10 cellular contexts compared by ENCODE assay signal in genomic region chr10:112842832-112843360, GRCh38.
DNase-seq lines count a peak whose midpoint lies in the region; ATAC-seq and TF ChIP-seq lines count a peak whose summit lies in the region.
"Had no signal": no experiment of that assay in that cellular context is flagged by ENCODE, and none has a peak within 500 bp of the region (broad histone marks: within the 10 kb centered on the region; RNA-seq: fewer than 3 reads in every experiment).

No MANE protein-coding gene starts in this region.

- no peak for TF ChIP-seq CTCF in WERI-Rb-1 (IDR thresholded peaks at IDR 0.05; ENCODE audit: low read depth, low read length)
- no peak for TF ChIP-seq CTCF in H9 (conservative IDR thresholded peaks at IDR 0.05)

- H3K4me1 ChIP-seq in mesendoderm (ENCODE audit: control insufficient read depth, low read depth, low read length) (peaks cover 7% of the 10 kb centered on the region), H9 (ENCODE audit: insufficient read depth, low read length) (peaks cover 5% of the 10 kb centered on the region; the same call in 1 of the 2 replicates)
- H3K4me1 ChIP-seq: left lung had no signal

- H3T11ph ChIP-seq in H9 (ENCODE audit: low read length), result no peak overlapping the region

- H3K27me3 ChIP-seq in mesendoderm (ENCODE audit: insufficient read depth, low read length, poor library complexity) (no peaks in the 10 kb centered on the region), WERI-Rb-1 (ENCODE audit: insufficient read depth, low read depth, severe bottlenecking) (no peaks in the 10 kb centered on the region), H9 (ENCODE audit: insufficient read depth, low read length) (no peaks in the 10 kb centered on the region)
- H3K27me3 ChIP-seq: left lung had no signal

- no peak overlapping the region for H2AK5ac ChIP-seq in mesendoderm (ENCODE audit: low read length)
- no peak overlapping the region for H2AK5ac ChIP-seq in H9 (ENCODE audit: insufficient read length, low read length)

- no peak overlapping the region for H3K23ac ChIP-seq in mesendoderm (ENCODE audit: low read length)
- H3K23ac ChIP-seq in H9 (ENCODE audit: insufficient read length, low read depth, low read length), result no peak overlapping the region

- no peaks in the 10 kb centered on the region for H3K23me2 ChIP-seq in H9 (ENCODE audit: insufficient read length, low read depth, low read length, poor library complexity, severe bottlenecking)

- H3K9ac ChIP-seq in mesendoderm (ENCODE audit: low read length) (no peak overlapping the region), H9 (ENCODE audit: extremely low read depth, insufficient read length, low read length) (no peak overlapping the region)

- H3K27ac ChIP-seq in mesendoderm (ENCODE audit: low read depth, low read length) (no peak overlapping the region), WERI-Rb-1 (no peak overlapping the region), H9 (ENCODE audit: insufficient read length, low read depth, low read length) (no peak overlapping the region)
- H3K27ac ChIP-seq: left lung had no signal

- no peak overlapping the region for H2AFZ ChIP-seq in H9 (ENCODE audit: low read length)

- H4K8ac ChIP-seq in mesendoderm (ENCODE audit: low read depth, low read length) (no peak overlapping the region), H9 (replicated peaks; ENCODE audit: insufficient read length, low read depth, low read length) (no peak overlapping the region)

- H3K18ac ChIP-seq in mesendoderm (ENCODE audit: low read length), result no peak overlapping the region
- no peak overlapping the region for H3K18ac ChIP-seq in H9 (ENCODE audit: insufficient read length, low read depth, low read length)

- H2BK15ac ChIP-seq in mesendoderm (replicated peaks; ENCODE audit: low read depth), result no peak overlapping the region
- H2BK15ac ChIP-seq in H9 (ENCODE audit: low read depth, low read length), result no peak overlapping the region

- H3K14ac ChIP-seq in H9 (ENCODE audit: insufficient read depth, low read length), result no peak overlapping the region

- no peak overlapping the region for H3K4ac ChIP-seq in mesendoderm (ENCODE audit: low read depth, low read length)
- no peak overlapping the region for H3K4ac ChIP-seq in H9 (ENCODE audit: low read depth, low read length)

- no peak overlapping the region for H4K5ac ChIP-seq in mesendoderm (ENCODE audit: low read length)
- H4K5ac ChIP-seq in H9 (ENCODE audit: insufficient read length, low read depth, low read length), result no peak overlapping the region

- H3K79me2 ChIP-seq in mesendoderm (ENCODE audit: control insufficient read depth, insufficient read depth, low read length) (no peaks in the 10 kb centered on the region), H9 (ENCODE audit: insufficient read depth, low read length) (no peaks in the 10 kb centered on the region)

- peaks cover 6% of the 10 kb centered on the region for H3K9me3 ChIP-seq in WERI-Rb-1 (ENCODE audit: severe bottlenecking)
- peaks cover 6% of the 10 kb centered on the region for H3K9me3 ChIP-seq in H9 (ENCODE audit: control insufficient read depth, low read depth, low read length)

- H3K9me3 Mint-ChIP-seq in H9, result peaks cover 15 to 24% of the 10 kb centered on the region in 2 experiments

- H3K4me1 Mint-ChIP-seq in H9, result peaks cover 16 to 29% of the 10 kb centered on the region in 2 experiments

- H3K79me1 ChIP-seq in mesendoderm (ENCODE audit: low read length) (no peaks in the 10 kb centered on the region), H9 (ENCODE audit: insufficient read depth, low read depth, low read length, poor library complexity, severe bottlenecking) (no peaks in the 10 kb centered on the region)

- H4K91ac ChIP-seq in H9 (ENCODE audit: insufficient read length, low read depth, low read length), result no peak overlapping the region

- H3K36me3 ChIP-seq in mesendoderm (ENCODE audit: control insufficient read depth, insufficient read depth, low read length), result no peaks in the 10 kb centered on the region
- H3K36me3 ChIP-seq in WERI-Rb-1, result no peaks in the 10 kb centered on the region
- H3K36me3 ChIP-seq: left lung had no signal

- DNase-seq in H4 (ENCODE audit: low spot score) (peak; percentile 15), HuH-7 (ENCODE audit: low spot score) (peak; percentile 53), mesendoderm (peak; percentile 43), WERI-Rb-1 (no peak), H9 (no peak), 8988T (no peak)
- no peak for DNase-seq in stimulated activated CD8-positive, alpha-beta memory T cell treated with anti-CD3 and anti-CD28 coated beads, Interleukin-4, amount 100 ng/mL, for 48 hours
- DNase-seq: left lung, RPMI8226 had no signal

- no peak overlapping the region for H2BK5ac ChIP-seq in mesendoderm (ENCODE audit: low read length)
- no peak overlapping the region for H2BK5ac ChIP-seq in H9 (ENCODE audit: insufficient read length, low read length)

- no peaks in the 10 kb centered on the region for H4K20me1 ChIP-seq in H9 (ENCODE audit: control insufficient read depth, insufficient read depth, insufficient read length)

- H3K36me3 Mint-ChIP-seq in H9 (ENCODE audit: insufficient read depth in 1 of 3, low read depth in 3 of 3), result peaks cover 17 to 29% (median 21%) of the 10 kb centered on the region in 3 experiments

- no peak overlapping the region for H3K56ac ChIP-seq in mesendoderm (ENCODE audit: low read length)
- no peak overlapping the region for H3K56ac ChIP-seq in H9 (ENCODE audit: insufficient read length, low read depth, low read length)

- no peak overlapping the region for H3K4me3 Mint-ChIP-seq in H9

- no peak overlapping the region for H2BK12ac ChIP-seq in H9 (ENCODE audit: insufficient read length, low read depth, low read length)

- H3K27ac Mint-ChIP-seq in H9, result no peak overlapping the region

- peak; percentile 96 for ATAC-seq in GM18868 (IDR thresholded peaks at IDR 0.05; ENCODE audit: unreplicated experiment)

- WGBS in mesendoderm (ENCODE audit: extremely low coverage, insufficient coverage, low lambda C conversion rate), result no CpG with 5 or more reads among the region's 3 CpGs
- no CpG with 5 or more reads among the region's 3 CpGs for WGBS in H9 (ENCODE audit: extremely low coverage, insufficient read length, low lambda C conversion rate)

- H3K4me3 ChIP-seq in mesendoderm (ENCODE audit: low read length) (no peak overlapping the region), WERI-Rb-1 (ENCODE audit: low read depth, low read length) (no peak overlapping the region)
- H3K4me3 ChIP-seq: left lung had no signal

- H2BK120ac ChIP-seq in mesendoderm (ENCODE audit: low read depth, low read length) (no peak overlapping the region), H9 (ENCODE audit: low read depth, low read length, poor library complexity, severe bottlenecking) (no peak overlapping the region)

- H3K4me2 ChIP-seq in mesendoderm (ENCODE audit: low read length) (no peak overlapping the region), H9 (ENCODE audit: insufficient read depth, insufficient read length, low read length) (no peak overlapping the region)

- no peak overlapping the region for H2BK20ac ChIP-seq in H9 (ENCODE audit: low read depth, low read length, poor library complexity, severe bottlenecking)

- peaks cover 7% of the 10 kb centered on the region for H3K27me3 Mint-ChIP-seq in H9 (ENCODE audit: low read depth)

Comparison
In these comparisons a context has a peak if more than half of its experiments do, and no peak if none do; other contexts are left out.
1. DNase-seq: peak in H4 (single experiment), HuH-7 (single experiment) and mesendoderm (single experiment); none in WERI-Rb-1 (single experiment), H9 (single experiment), 8988T (single experiment) and stimulated activated CD8-positive, alpha-beta memory T cell treated with anti-CD3 and anti-CD28 coated beads, Interleukin-4, amount 100 ng/mL, for 48 hours (single experiment).